In the genomic region with DNA sequence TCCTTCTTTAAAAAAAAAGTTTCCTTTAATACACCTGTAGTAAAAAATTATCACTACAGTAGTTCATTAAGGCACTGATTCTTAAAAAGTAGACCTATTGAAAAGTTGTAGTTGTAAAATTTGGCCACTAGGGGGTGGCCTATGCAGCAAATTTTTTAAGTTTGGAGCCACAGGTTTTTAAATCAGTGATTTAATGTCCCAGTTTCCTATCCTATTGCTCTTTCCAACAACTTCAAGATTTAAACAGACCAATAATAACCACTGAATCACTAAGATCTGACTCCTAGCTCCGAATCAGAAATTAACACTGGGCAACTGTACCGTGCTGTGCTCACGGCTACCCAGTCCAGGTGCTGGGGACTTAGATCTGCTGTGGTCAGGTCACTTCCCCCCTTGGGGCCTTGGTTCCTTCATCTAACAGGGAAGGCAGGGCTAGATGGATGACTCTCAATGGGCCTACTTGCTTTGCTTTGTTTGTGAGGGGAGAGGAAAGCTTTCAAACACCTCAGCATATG, we compare ENCODE assay signal across 8 cellular contexts.
DNase-seq lines count a peak whose midpoint lies in the region; ATAC-seq and TF ChIP-seq lines count a peak whose summit lies in the region.

No MANE protein-coding gene starts in this region.

- no peak overlapping the region for H3K27ac Mint-ChIP-seq in stimulated activated naive CD8-positive, alpha-beta T cell treated with anti-CD3 and anti-CD28 coated beads, Interleukin-15, amount 100 ng/mL, for 72 hours

- no peaks in the 10 kb centered on the region for H3F3A ChIP-seq in neural cell (ENCODE audit: insufficient read depth, low read length, poor library complexity, severe bottlenecking)

- TF ChIP-seq POLR2A in esophagus muscularis mucosa (IDR thresholded peaks at IDR 0.05; ENCODE audit: low read depth) = no peak

- H3K4me3 Mint-ChIP-seq in stimulated activated naive CD8-positive, alpha-beta T cell treated with anti-CD3 and anti-CD28 coated beads, Interleukin-15, amount 100 ng/mL, for 72 hours = no peak overlapping the region

- H3K4me3 ChIP-seq in esophagus muscularis mucosa (no peak overlapping the region), neural cell (ENCODE audit: low read length) (no peak overlapping the region)

- peak; percentile 74 to 90 (median 78) for TF ChIP-seq CTCF in esophagus muscularis mucosa (IDR thresholded peaks at IDR 0.05)
- peak; percentile 80 for TF ChIP-seq CTCF in neural cell (IDR thresholded peaks at IDR 0.05; ENCODE audit: poor library complexity, severe bottlenecking)

- no peaks in the 10 kb centered on the region for H3K9me2 ChIP-seq in neural cell (ENCODE audit: insufficient read depth, low read length)

- peak overlapping the region; percentile 44 to 71 (median 52) for H3K27ac ChIP-seq in esophagus muscularis mucosa (replicated peaks in 1 of 4)
- H3K27ac ChIP-seq in neural cell (ENCODE audit: low read length) = no peak overlapping the region

- TF ChIP-seq EP300 in esophagus muscularis mucosa (IDR thresholded peaks at IDR 0.05) (no peak), neural cell (conservative IDR thresholded peaks at IDR 0.05; ENCODE audit: poor library complexity, severe bottlenecking) (no peak)

- no peak overlapping the region for H2AFZ ChIP-seq in neural cell (ENCODE audit: low read depth, low read length)

- no peak overlapping the region for H3K9ac ChIP-seq in neural cell (ENCODE audit: low read length)

- ATAC-seq in HG02642 (IDR thresholded peaks at IDR 0.05; ENCODE audit: poor library complexity, unreplicated experiment) = no peak
- no peak for ATAC-seq in stimulated activated naive CD8-positive, alpha-beta T cell treated with anti-CD3 and anti-CD28 coated beads, Interleukin-15, amount 100 ng/mL, for 72 hours

- peaks cover 12 to 29% (median 25%) of the 10 kb centered on the region in 4 donors for H3K4me1 ChIP-seq in esophagus muscularis mucosa

- intact Hi-C loops in esophagus muscularis mucosa (cut with DNase I) = loop anchor here (5.0 kb wide), 2 partner anchors 274 to 604 kb away; no protein-coding TSS in a partner anchor

- peak; percentile 4 to 35 for DNase-seq in SHP77 (lab: John Stamatoyannopoulos, UW)
- no peak for DNase-seq in SHP77 treated with DMSO at 0.1 percent for 48 hours (lab: John Stamatoyannopoulos, UW)
- DNase-seq in HS-5 (ENCODE audit: low read depth) = peak; percentile 35
- DNase-seq in SK-N-DZ (ENCODE audit: low spot score) = peak; percentile 41
- DNase-seq in esophagus muscularis mucosa (ENCODE audit: extremely low spot score) = no peak
- no peak for DNase-seq in stimulated activated naive CD8-positive, alpha-beta T cell treated with anti-CD3 and anti-CD28 coated beads, Interleukin-15, amount 100 ng/mL, for 72 hours

- peak; percentile 80 for TF ChIP-seq RAD21 in neural cell (conservative IDR thresholded peaks at IDR 0.05)

- H3K4me1 Mint-ChIP-seq in stimulated activated naive CD8-positive, alpha-beta T cell treated with anti-CD3 and anti-CD28 coated beads, Interleukin-15, amount 100 ng/mL, for 72 hours = peaks cover 9% of the 10 kb centered on the region

- 53% methylated on average over 3 of the region's 3 CpGs for WGBS in esophagus muscularis mucosa

- H3K36me3 ChIP-seq in esophagus muscularis mucosa (peaks cover 22 to 70% (median 54%) of the 10 kb centered on the region in 4 donors), neural cell (ENCODE audit: insufficient read depth, low read length) (no peaks in the 10 kb centered on the region)

- no peaks in the 10 kb centered on the region for H3K9me3 Mint-ChIP-seq in stimulated activated naive CD8-positive, alpha-beta T cell treated with anti-CD3 and anti-CD28 coated beads, Interleukin-15, amount 100 ng/mL, for 72 hours

- H3K4me2 ChIP-seq in neural cell (ENCODE audit: low read length) = no peak overlapping the region

- H3K79me2 ChIP-seq in neural cell (replicated peaks; ENCODE audit: insufficient read depth, low read length) = no peaks in the 10 kb centered on the region

- H3K9me3 ChIP-seq in esophagus muscularis mucosa (no peaks in the 10 kb centered on the region), neural cell (ENCODE audit: low read length) (no peaks in the 10 kb centered on the region)

- no peaks in the 10 kb centered on the region for H3K27me3 ChIP-seq in esophagus muscularis mucosa
- H3K27me3 ChIP-seq in neural cell (ENCODE audit: insufficient read depth, low read depth, low read length) = no peaks in the 10 kb centered on the region

- H3K27me3 Mint-ChIP-seq in stimulated activated naive CD8-positive, alpha-beta T cell treated with anti-CD3 and anti-CD28 coated beads, Interleukin-15, amount 100 ng/mL, for 72 hours = no peaks in the 10 kb centered on the region

- no peaks in the 10 kb centered on the region for H4K20me1 ChIP-seq in neural cell (ENCODE audit: insufficient read depth)

TF ChIP-seq in neural cell, 6 proteins besides CTCF, POLR2A, EP300 and RAD21:
- TF ChIP-seq MXI1 (conservative IDR thresholded peaks at IDR 0.05; ENCODE audit: poor library complexity, severe bottlenecking) (no peak), EZH2 (IDR thresholded peaks at IDR 0.05; ENCODE audit: borderline replicate concordance, insufficient read depth, low read length, poor library complexity, severe bottlenecking) (no peak), SMC3 (conservative IDR thresholded peaks at IDR 0.05; ENCODE audit: poor library complexity) (peak; percentile 81), POLR2AphosphoS5 (IDR thresholded peaks at IDR 0.05) (no peak)
- TF ChIP-seq, protein P1, sequence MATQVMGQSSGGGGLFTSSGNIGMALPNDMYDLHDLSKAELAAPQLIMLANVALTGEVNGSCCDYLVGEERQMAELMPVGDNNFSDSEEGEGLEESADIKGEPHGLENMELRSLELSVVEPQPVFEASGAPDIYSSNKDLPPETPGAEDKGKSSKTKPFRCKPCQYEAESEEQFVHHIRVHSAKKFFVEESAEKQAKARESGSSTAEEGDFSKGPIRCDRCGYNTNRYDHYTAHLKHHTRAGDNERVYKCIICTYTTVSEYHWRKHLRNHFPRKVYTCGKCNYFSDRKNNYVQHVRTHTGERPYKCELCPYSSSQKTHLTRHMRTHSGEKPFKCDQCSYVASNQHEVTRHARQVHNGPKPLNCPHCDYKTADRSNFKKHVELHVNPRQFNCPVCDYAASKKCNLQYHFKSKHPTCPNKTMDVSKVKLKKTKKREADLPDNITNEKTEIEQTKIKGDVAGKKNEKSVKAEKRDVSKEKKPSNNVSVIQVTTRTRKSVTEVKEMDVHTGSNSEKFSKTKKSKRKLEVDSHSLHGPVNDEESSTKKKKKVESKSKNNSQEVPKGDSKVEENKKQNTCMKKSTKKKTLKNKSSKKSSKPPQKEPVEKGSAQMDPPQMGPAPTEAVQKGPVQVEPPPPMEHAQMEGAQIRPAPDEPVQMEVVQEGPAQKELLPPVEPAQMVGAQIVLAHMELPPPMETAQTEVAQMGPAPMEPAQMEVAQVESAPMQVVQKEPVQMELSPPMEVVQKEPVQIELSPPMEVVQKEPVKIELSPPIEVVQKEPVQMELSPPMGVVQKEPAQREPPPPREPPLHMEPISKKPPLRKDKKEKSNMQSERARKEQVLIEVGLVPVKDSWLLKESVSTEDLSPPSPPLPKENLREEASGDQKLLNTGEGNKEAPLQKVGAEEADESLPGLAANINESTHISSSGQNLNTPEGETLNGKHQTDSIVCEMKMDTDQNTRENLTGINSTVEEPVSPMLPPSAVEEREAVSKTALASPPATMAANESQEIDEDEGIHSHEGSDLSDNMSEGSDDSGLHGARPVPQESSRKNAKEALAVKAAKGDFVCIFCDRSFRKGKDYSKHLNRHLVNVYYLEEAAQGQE (IDR thresholded peaks at IDR 0.05; ENCODE audit: borderline replicate concordance) = no peak

Comparison
In these comparisons a context has a peak if more than half of its experiments do, and no peak if none do; other contexts are left out.
1. DNase-seq: peak in SHP77 (2 of 2), HS-5 (single experiment) and SK-N-DZ (single experiment); none in SHP77 treated with DMSO at 0.1 percent for 48 hours (single experiment), esophagus muscularis mucosa (single experiment) and stimulated activated naive CD8-positive, alpha-beta T cell treated with anti-CD3 and anti-CD28 coated beads, Interleukin-15, amount 100 ng/mL, for 72 hours (0 of 2).